Comparison of ENCODE assay signal across 13 cellular contexts in the genomic region with DNA sequence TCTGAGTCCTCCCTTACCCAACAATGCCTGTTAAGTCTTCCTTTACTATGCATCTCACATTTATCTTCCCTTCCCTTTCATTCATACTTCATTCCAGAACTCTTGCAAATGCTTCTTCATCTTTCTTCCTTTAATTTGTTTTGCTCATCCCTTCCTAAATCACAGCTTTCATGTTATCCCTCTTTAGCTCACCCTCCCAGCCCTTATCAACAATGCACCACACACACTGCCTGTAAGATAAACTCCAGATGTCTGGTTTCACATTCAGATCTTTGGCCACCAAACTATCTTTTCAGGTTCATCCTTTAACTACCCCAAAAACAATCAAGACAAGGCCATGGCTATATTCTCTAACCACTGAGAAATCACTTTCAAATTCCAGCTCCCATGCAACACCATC.
"Had no signal": no experiment of that assay in that cellular context is flagged by ENCODE, and none has a peak within 500 bp of the region (broad histone marks: within the 10 kb centered on the region; RNA-seq: fewer than 3 reads in every experiment).

No MANE protein-coding gene starts in this region.

- H3K9me3 Mint-ChIP-seq: activated naive CD4-positive, alpha-beta T cell treated with anti-CD3 and anti-CD28 coated beads, Interleukin-2, amount 10 ng/mL, durations not matched to agents 7 days and 5 days; nephron; stimulated activated memory B cell treated with anti-CD40 and anti-IgM and Interleukin-4, amounts not matched to agents 10 μg/mL and 1 μg/mL and 100 μg/mL, for 72 hours had no signal

- H3K9me3 ChIP-seq: gastroesophageal sphincter, left ventricle myocardium inferior had no signal

- H3K27ac ChIP-seq: brain microvascular endothelial cell, gastroesophageal sphincter, left ventricle myocardium inferior had no signal

- ATAC-seq: gastroesophageal sphincter; stimulated activated memory B cell treated with anti-CD40 and anti-IgM and Interleukin-4, amounts not matched to agents 10 μg/mL and 1 μg/mL and 100 μg/mL, for 72 hours had no signal

- H3K27ac Mint-ChIP-seq: activated naive CD4-positive, alpha-beta T cell treated with anti-CD3 and anti-CD28 coated beads, Interleukin-2, amount 10 ng/mL, durations not matched to agents 7 days and 5 days; nephron; stimulated activated memory B cell treated with anti-CD40 and anti-IgM and Interleukin-4, amounts not matched to agents 10 μg/mL and 1 μg/mL and 100 μg/mL, for 72 hours had no signal

- DNase-seq: activated CD4-positive, alpha-beta T cell treated with anti-CD3 and anti-CD28 coated beads, Interleukin-2, amount 50 U/mL, for 1 hour; activated CD8-positive, alpha-beta memory T cell treated with anti-CD3 and anti-CD28 coated beads for 24 hours; activated naive CD4-positive, alpha-beta T cell treated with anti-CD3 and anti-CD28 coated beads, Interleukin-2, amount 10 ng/mL, durations not matched to agents 7 days and 5 days; brain microvascular endothelial cell; dermis blood vessel endothelial cell; left ventricle myocardium inferior; mesenchymal stem cell; occipital lobe; stimulated activated CD4-positive, alpha-beta T cell treated with anti-CD3 and anti-CD28 coated beads, Interleukin-2, amount 100 ng/mL, for 48 hours; T-helper 2 cell had no signal

- H3K4me3 ChIP-seq: gastroesophageal sphincter, left ventricle myocardium inferior had no signal

- H3K4me3 Mint-ChIP-seq: activated naive CD4-positive, alpha-beta T cell treated with anti-CD3 and anti-CD28 coated beads, Interleukin-2, amount 10 ng/mL, durations not matched to agents 7 days and 5 days; nephron; stimulated activated memory B cell treated with anti-CD40 and anti-IgM and Interleukin-4, amounts not matched to agents 10 μg/mL and 1 μg/mL and 100 μg/mL, for 72 hours had no signal

- H3K27me3 ChIP-seq: brain microvascular endothelial cell, gastroesophageal sphincter had no signal

- H3K27me3 Mint-ChIP-seq: activated naive CD4-positive, alpha-beta T cell treated with anti-CD3 and anti-CD28 coated beads, Interleukin-2, amount 10 ng/mL, durations not matched to agents 7 days and 5 days; stimulated activated memory B cell treated with anti-CD40 and anti-IgM and Interleukin-4, amounts not matched to agents 10 μg/mL and 1 μg/mL and 100 μg/mL, for 72 hours had no signal
